Comparison of ENCODE assay signal across 28 cellular contexts in the genomic region with DNA sequence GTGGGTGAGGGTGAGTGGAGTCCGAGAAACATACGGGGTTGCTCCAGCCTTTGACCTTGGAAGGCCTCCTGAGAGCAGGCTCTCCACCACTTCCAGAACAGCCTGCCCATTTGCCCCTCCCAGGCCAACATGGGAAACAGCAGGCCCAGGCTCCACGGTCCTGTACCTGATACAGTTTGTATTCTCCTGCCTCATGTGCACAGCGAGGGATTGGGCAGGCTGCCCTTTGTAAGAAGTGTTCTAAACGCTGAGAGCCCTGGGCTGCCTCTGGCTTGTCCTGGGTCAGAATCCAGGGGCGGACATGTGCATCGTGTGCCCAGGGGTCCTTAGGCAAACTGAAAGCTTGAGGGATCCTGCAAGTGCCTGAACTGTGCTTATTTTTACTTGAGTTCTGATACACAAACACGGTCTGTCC. TPM values are rescaled to one million over a fixed set of nuclear protein-coding genes. Genes with fewer than 3 reads are reported as not detected.
"Had no signal": no experiment of that assay in that cellular context is flagged by ENCODE, and none has a peak within 500 bp of the region (broad histone marks: within the 10 kb centered on the region; RNA-seq: fewer than 3 reads in every experiment).

No MANE protein-coding gene starts in this region.

- DNase-seq: activated B cell treated with CpG ODN at 0.5 μM for 24 hours; activated CD4-positive, alpha-beta T cell treated with anti-CD3 and anti-CD28 coated beads for 36 hours; activated effector memory CD4-positive, alpha-beta T cell treated with Interleukin-2 at 50 U/mL for 16 hours; activated naive CD4-positive, alpha-beta T cell treated with Interleukin-2 at 50 U/mL for 16 hours; anterior cingulate cortex; colonic mucosa; dorsolateral prefrontal cortex; effector memory CD4-positive, alpha-beta T cell; erythroblast; gastrocnemius medialis; islet precursor cell; left cardiac atrium; left ventricle myocardium superior; mammary epithelial cell; sigmoid colon; small intestine; stimulated activated CD4-positive, alpha-beta T cell treated with anti-CD3 and anti-CD28 coated beads, Interleukin-4, amount 100 ng/mL, for 24 hours; T-helper 17 cell; uterus had no signal

- ATAC-seq: activated CD4-positive, alpha-beta T cell treated with anti-CD3 and anti-CD28 coated beads for 36 hours; gastrocnemius medialis; left cardiac atrium; left ventricle myocardium superior; stimulated activated effector memory CD8-positive, alpha-beta T cell treated with anti-CD3 and anti-CD28 coated beads, Interleukin-12 subunit alpha, Interleukin-12 subunit beta, amount 100 ng/mL, for 72 hours; T-helper 17 cell had no signal

- H3K9me3 ChIP-seq: colonic mucosa, gastrocnemius medialis, sigmoid colon, uterus had no signal

- H3K4me3 Mint-ChIP-seq: activated B cell treated with CpG ODN at 0.5 μM for 24 hours; activated CD4-positive, alpha-beta T cell treated with anti-CD3 and anti-CD28 coated beads for 36 hours; activated naive CD8-positive, alpha-beta T cell; neural progenitor cell; stimulated activated effector memory CD8-positive, alpha-beta T cell treated with anti-CD3 and anti-CD28 coated beads, Interleukin-12 subunit alpha, Interleukin-12 subunit beta, amount 100 ng/mL, for 72 hours; stimulated activated naive CD8-positive, alpha-beta T cell treated with anti-CD3 and anti-CD28 coated beads, Interleukin-15, Interleukin-2, amounts not matched to agents 100 ng/mL and 50 ng/mL, for 24 hours; T-helper 17 cell; type B pancreatic cell had no signal

- H3K27ac ChIP-seq: colonic mucosa, dorsolateral prefrontal cortex, gastrocnemius medialis, hepatocyte, neural progenitor cell, sigmoid colon, uterus had no signal

- H3K36me3 Mint-ChIP-seq: activated naive CD8-positive, alpha-beta T cell; neural progenitor cell; type B pancreatic cell had no signal

- FAIRE-seq: small intestine had no signal

- H2AFZ ChIP-seq: hepatocyte, neural progenitor cell had no signal

- H3K27ac Mint-ChIP-seq: activated B cell treated with CpG ODN at 0.5 μM for 24 hours; activated CD4-positive, alpha-beta T cell treated with anti-CD3 and anti-CD28 coated beads for 36 hours; activated naive CD8-positive, alpha-beta T cell; neural progenitor cell; stimulated activated effector memory CD8-positive, alpha-beta T cell treated with anti-CD3 and anti-CD28 coated beads, Interleukin-12 subunit alpha, Interleukin-12 subunit beta, amount 100 ng/mL, for 72 hours; stimulated activated naive CD8-positive, alpha-beta T cell treated with anti-CD3 and anti-CD28 coated beads, Interleukin-15, Interleukin-2, amounts not matched to agents 100 ng/mL and 50 ng/mL, for 24 hours; T-helper 17 cell; type B pancreatic cell had no signal

- H3K4me3 ChIP-seq: colonic mucosa, dorsolateral prefrontal cortex, gastrocnemius medialis, hepatocyte, neural progenitor cell, sigmoid colon, uterus had no signal

- H3K4me2 ChIP-seq: hepatocyte, neural progenitor cell had no signal

- H3K9ac ChIP-seq: neural progenitor cell had no signal

- H3K36me3 ChIP-seq: colonic mucosa, gastrocnemius medialis, neural progenitor cell, sigmoid colon, uterus had no signal

- H3K9me3 Mint-ChIP-seq: activated B cell treated with CpG ODN at 0.5 μM for 24 hours; neural progenitor cell; stimulated activated effector memory CD8-positive, alpha-beta T cell treated with anti-CD3 and anti-CD28 coated beads, Interleukin-12 subunit alpha, Interleukin-12 subunit beta, amount 100 ng/mL, for 72 hours; stimulated activated naive CD8-positive, alpha-beta T cell treated with anti-CD3 and anti-CD28 coated beads, Interleukin-15, Interleukin-2, amounts not matched to agents 100 ng/mL and 50 ng/mL, for 24 hours; type B pancreatic cell had no signal

- H3K27me3 ChIP-seq: hepatocyte had no signal

RNA-seq across cellular contexts. Expression of a gene that starts 43.8 kb away (rescaled TPM):
- total RNA-seq: activated CD4-positive, alpha-beta T cell treated with anti-CD3 and anti-CD28 coated beads for 36 hours; colonic mucosa; gastrocnemius medialis; left cardiac atrium; left ventricle myocardium superior; mammary epithelial cell; omental fat pad; sigmoid colon; subcutaneous adipose tissue; T-helper 17 cell; uterus had no signal
- polyA plus RNA-seq: adipose tissue, mammary epithelial cell, sigmoid colon had no signal
